ENCODE assay signal across 8 cellular contexts in the genomic region with DNA sequence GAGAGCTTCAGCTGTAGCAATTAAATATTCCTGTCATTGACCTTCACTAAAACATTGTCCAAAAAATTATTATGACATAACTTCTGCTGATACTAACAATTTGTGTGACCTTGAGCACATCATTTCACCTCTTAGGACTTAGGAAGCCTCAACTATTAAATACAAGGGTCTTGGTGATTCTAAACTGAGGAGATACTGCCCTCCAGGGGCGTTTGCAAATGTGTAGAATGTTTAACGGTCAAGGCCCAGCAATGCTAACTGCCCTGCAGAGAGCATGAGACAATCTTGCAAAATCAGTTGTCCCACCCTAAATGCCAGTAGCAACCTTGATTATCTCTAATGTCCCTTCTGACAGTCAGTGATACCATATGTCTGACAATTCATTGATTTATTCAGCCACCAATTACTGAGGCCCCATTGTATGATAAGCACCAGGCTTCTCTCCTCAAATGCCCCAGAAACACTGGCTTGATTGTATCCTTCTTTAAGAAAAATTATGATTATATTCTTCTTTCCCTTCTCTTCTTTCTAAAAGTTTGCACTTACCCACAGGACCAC.
DNase-seq lines count a peak whose midpoint lies in the region; ATAC-seq and TF ChIP-seq lines count a peak whose summit lies in the region.

No MANE protein-coding gene starts in this region.

- no peaks in the 10 kb centered on the region for H3K9me2 ChIP-seq in GM23248 (ENCODE audit: insufficient read depth)

- peak; percentile 22; the same call in 1 of the 2 replicates for TF ChIP-seq CTCF in AG04450 (IDR thresholded peaks at IDR 0.05; ENCODE audit: low read depth, low read length)
- peak; percentile 65 for TF ChIP-seq CTCF in Panc1 (IDR thresholded peaks at IDR 0.05)
- TF ChIP-seq CTCF in left ventricle myocardium inferior (IDR thresholded peaks at IDR 0.05; ENCODE audit: borderline replicate concordance) = peak; percentile 66
- no peak for TF ChIP-seq CTCF in coronary artery (IDR thresholded peaks at IDR 0.05)

- 0 out of 2 replicates have a peak, but pooled peaks have one; percentile 81 for ATAC-seq in Panc1
- ATAC-seq in stimulated activated naive CD8-positive, alpha-beta T cell treated with anti-CD3 and anti-CD28 coated beads, Interleukin-15, Interleukin-2, amounts not matched to agents 100 U/mL and 50 U/mL, for 24 hours = no peak

- H3K4me3 ChIP-seq in AG04450 (ENCODE audit: low read depth, low read length) = no peak overlapping the region
- H3K4me3 ChIP-seq in GM23248 = no peak overlapping the region
- H3K4me3 ChIP-seq in Panc1 (ENCODE audit: low read depth in 2 of 2, low read length in 2 of 2) = no peak overlapping the region
- H3K4me3 ChIP-seq in left ventricle myocardium inferior = no peak overlapping the region
- no peak overlapping the region for H3K4me3 ChIP-seq in coronary artery
- no peak overlapping the region for H3K4me3 ChIP-seq in effector memory CD4-positive, alpha-beta T cell (ENCODE audit: insufficient read depth, low read depth, low read length, poor library complexity, severe bottlenecking)

- H3K36me3 ChIP-seq in GM23248 (ENCODE audit: low read depth) = no peaks in the 10 kb centered on the region
- no peaks in the 10 kb centered on the region for H3K36me3 ChIP-seq in Panc1 (ENCODE audit: control insufficient read depth, insufficient read depth, low read length)
- no peaks in the 10 kb centered on the region for H3K36me3 ChIP-seq in left ventricle myocardium inferior
- H3K36me3 ChIP-seq in effector memory CD4-positive, alpha-beta T cell (ENCODE audit: control insufficient read depth, insufficient read depth, low read length) = no peaks in the 10 kb centered on the region

- in situ Hi-C loops in GM23248 (cut with MboI) = no loop called here
- in situ Hi-C loops in Panc1 (cut with HindIII; ENCODE audit: low pct_unique_long_range_greater_than_20kb, low sequenced_read_pairs) = no loop called here

- DNase-seq in AG04450 (ENCODE audit: low read depth, low spot score) (no peak), GM23248 (peak; percentile 48), Panc1 (ENCODE audit: low read depth, low spot score) (no peak), left ventricle myocardium inferior (no peak), coronary artery (ENCODE audit: low spot score) (no peak)
- DNase-seq in stimulated activated CD4-positive, alpha-beta T cell treated with anti-CD3 and anti-CD28 coated beads, Interleukin-15, amount 100 ng/mL, for 24 hours = no peak
- no peak for DNase-seq in effector memory CD4-positive, alpha-beta T cell
- DNase-seq in stimulated activated naive CD8-positive, alpha-beta T cell treated with anti-CD3 and anti-CD28 coated beads, Interleukin-15, Interleukin-2, amounts not matched to agents 100 U/mL and 50 U/mL, for 24 hours = no peak

- no peak overlapping the region for H2AFZ ChIP-seq in GM23248

- H3K4me1 ChIP-seq in GM23248 (ENCODE audit: insufficient read depth) (no peaks in the 10 kb centered on the region), Panc1 (ENCODE audit: control insufficient read depth, insufficient read depth, low read length) (no peaks in the 10 kb centered on the region), left ventricle myocardium inferior (no peaks in the 10 kb centered on the region)
- H3K4me1 ChIP-seq in effector memory CD4-positive, alpha-beta T cell (ENCODE audit: control insufficient read depth, insufficient read depth, low read length, poor library complexity, severe bottlenecking) = no peaks in the 10 kb centered on the region

- no peaks in the 10 kb centered on the region for H4K20me1 ChIP-seq in GM23248 (ENCODE audit: insufficient read depth)

- CTCF ChIA-PET in AG04450 (lab: Charles Lee) (interaction anchor here (0.6 to 2.3 kb wide), 4 partner anchors 19 to 288 kb away, joined by 3 to 10 read pairs (median 7); no protein-coding TSS in a partner anchor), Panc1 (lab: Charles Lee) (interaction anchor here (0.9 kb wide), 1 partner anchor 288 kb away, joined by 4 read pairs; no protein-coding TSS in a partner anchor)

- H3K27ac ChIP-seq in AG04450 (ENCODE audit: low read depth, low read length) (no peak overlapping the region), GM23248 (no peak overlapping the region), Panc1 (ENCODE audit: low read length) (no peak overlapping the region), left ventricle myocardium inferior (replicated peaks) (no peak overlapping the region), coronary artery (no peak overlapping the region)
- H3K27ac ChIP-seq in effector memory CD4-positive, alpha-beta T cell (ENCODE audit: insufficient read depth, low read length, poor library complexity, severe bottlenecking) = no peak overlapping the region

- H3F3A ChIP-seq in GM23248 (ENCODE audit: insufficient read depth) = no peaks in the 10 kb centered on the region

- no peak overlapping the region for H3K4me2 ChIP-seq in GM23248 (ENCODE audit: unreplicated experiment)

- POLR2A ChIA-PET in AG04450 (lab: Yijun Ruan, JAX) (no interaction called here), Panc1 (lab: Charles Lee) (no interaction called here)

- no TSS peak for BruUV-seq in Panc1 (replicated peaks; lab: Mats Ljungman, UMichigan)

- intact Hi-C loops in Panc1 (cut with micrococcal nuclease; ENCODE audit: unreplicated experiment) (loop anchor here (5.0 to 10.0 kb wide), 2 partner anchors 287 to 919 kb away; no protein-coding TSS in a partner anchor), left ventricle myocardium inferior (cut with micrococcal nuclease) (no loop called here)

- H3K79me2 ChIP-seq in GM23248 (ENCODE audit: insufficient read depth) = no peaks in the 10 kb centered on the region

- no peak overlapping the region for H3K9ac ChIP-seq in GM23248

- H3K27me3 ChIP-seq in AG04450 (ENCODE audit: control insufficient read depth, insufficient read depth, low read length) (no peaks in the 10 kb centered on the region), GM23248 (replicated peaks; ENCODE audit: insufficient read depth) (no peaks in the 10 kb centered on the region), Panc1 (ENCODE audit: control insufficient read depth, insufficient read depth, low read length) (no peaks in the 10 kb centered on the region), left ventricle myocardium inferior (ENCODE audit: low read depth) (no peaks in the 10 kb centered on the region)
- H3K27me3 ChIP-seq in effector memory CD4-positive, alpha-beta T cell (replicated peaks; ENCODE audit: control insufficient read depth, insufficient read depth, low read length, poor library complexity, severe bottlenecking) = no peaks in the 10 kb centered on the region

- WGBS in GM23248 (ENCODE audit: low coverage in 1 of 2, low lambda C conversion rate in 2 of 2, missing lambda C conversion rate in 2 of 2), 2 experiments = 11 to 19% methylated on average over 2 of the region's 2 CpGs

- H3K9me3 ChIP-seq in AG04450 (ENCODE audit: control insufficient read depth, insufficient read depth, low read length) = no peaks in the 10 kb centered on the region
- no peaks in the 10 kb centered on the region for H3K9me3 ChIP-seq in GM23248 (ENCODE audit: low read depth)
- H3K9me3 ChIP-seq in Panc1 (ENCODE audit: control insufficient read depth, insufficient read depth, low read depth, low read length) = no peaks in the 10 kb centered on the region
- peaks cover 4% of the 10 kb centered on the region for H3K9me3 ChIP-seq in left ventricle myocardium inferior (replicated peaks)
- no peaks in the 10 kb centered on the region for H3K9me3 ChIP-seq in effector memory CD4-positive, alpha-beta T cell (ENCODE audit: control insufficient read depth, low read length)
